ENCODE assay signal across 29 cellular contexts in genomic region chr9:115514454-115514853, GRCh38.
"Had no signal": no experiment of that assay in that cellular context is flagged by ENCODE, and none has a peak within 500 bp of the region (broad histone marks: within the 10 kb centered on the region; RNA-seq: fewer than 3 reads in every experiment).

No MANE protein-coding gene starts in this region.

- H3K9me3 Mint-ChIP-seq: dendritic cell treated with granulocyte-macrophage colony-stimulating factor and Interleukin-4, amounts not matched to agents 40 ng/mL and 50 ng/mL, for 4 days; memory B cell; mesothelial cell of epicardium; naive B cell; natural killer cell treated with Interleukin-12 subunit alpha and Interleukin-12 subunit beta and Interleukin-15 and Interleukin-18, amount 100 ng/mL, for 72 hours; stimulated activated naive CD8-positive, alpha-beta T cell treated with anti-CD3 and anti-CD28 coated beads, Interleukin-15, amount 100 ng/mL, for 72 hours had no signal

- H3K36me3 Mint-ChIP-seq: memory B cell; mesothelial cell of epicardium; naive B cell; natural killer cell treated with Interleukin-12 subunit alpha and Interleukin-12 subunit beta and Interleukin-15 and Interleukin-18, amount 100 ng/mL, for 72 hours had no signal

- H3K27ac ChIP-seq: colonic mucosa, esophagus squamous epithelium, prostate gland, right atrium auricular region, suprapubic skin, vagina had no signal

- H3K27ac Mint-ChIP-seq: dendritic cell treated with granulocyte-macrophage colony-stimulating factor and Interleukin-4, amounts not matched to agents 40 ng/mL and 50 ng/mL, for 4 days; memory B cell; mesothelial cell of epicardium; naive B cell; natural killer cell treated with Interleukin-12 subunit alpha and Interleukin-12 subunit beta and Interleukin-15 and Interleukin-18, amount 100 ng/mL, for 72 hours; stimulated activated naive CD8-positive, alpha-beta T cell treated with anti-CD3 and anti-CD28 coated beads, Interleukin-15, amount 100 ng/mL, for 72 hours had no signal

- H3K4me1 Mint-ChIP-seq: memory B cell; naive B cell; stimulated activated naive CD8-positive, alpha-beta T cell treated with anti-CD3 and anti-CD28 coated beads, Interleukin-15, amount 100 ng/mL, for 72 hours had no signal

- DNase-seq: colonic mucosa; effector memory CD4-positive, alpha-beta T cell; erythroblast; esophagus squamous epithelium; foreskin melanocyte; hypothalamus; kidney; mucosa of descending colon; naive B cell; nucleus accumbens; stimulated activated CD4-positive, alpha-beta T cell treated with anti-CD3 and anti-CD28 coated beads, Interleukin-12 subunit alpha, Interleukin-12 subunit beta, amount 100 ng/mL, for 4 hours; stimulated activated CD4-positive, alpha-beta T cell treated with anti-CD3 and anti-CD28 coated beads, Interleukin-1b, Interleukin-23, amount 100 ng/mL, for 48 hours; stimulated activated CD4-positive, alpha-beta T cell treated with anti-CD3 and anti-CD28 coated beads, Interleukin-4, amount 100 ng/mL, for 1 hour; stimulated activated CD8-positive, alpha-beta memory T cell treated with anti-CD3 and anti-CD28 coated beads, Interleukin-4, amount 100 ng/mL, for 48 hours; stimulated activated naive CD4-positive, alpha-beta T cell; stimulated activated naive CD8-positive, alpha-beta T cell treated with anti-CD3 and anti-CD28 coated beads, Interleukin-15, amount 100 ng/mL, for 72 hours; trophoblast cell had no signal

- H3K4me3 ChIP-seq: colonic mucosa, esophagus squamous epithelium, lung, mucosa of descending colon, prostate gland, right atrium auricular region, smooth muscle cell, suprapubic skin, vagina had no signal

- ATAC-seq: left lobe of liver; mucosa of descending colon; natural killer cell treated with Interleukin-12 subunit alpha and Interleukin-12 subunit beta and Interleukin-15 and Interleukin-18, amount 100 ng/mL, for 72 hours; sciatic nerve; stimulated activated naive CD8-positive, alpha-beta T cell treated with anti-CD3 and anti-CD28 coated beads, Interleukin-15, amount 100 ng/mL, for 72 hours had no signal

- H3K27me3 Mint-ChIP-seq: stimulated activated naive CD8-positive, alpha-beta T cell treated with anti-CD3 and anti-CD28 coated beads, Interleukin-15, amount 100 ng/mL, for 72 hours had no signal

- H3K9me3 ChIP-seq: colonic mucosa, esophagus squamous epithelium, mucosa of descending colon, prostate gland, right atrium auricular region, suprapubic skin, vagina had no signal

- FAIRE-seq: kidney had no signal

- H3K4me3 Mint-ChIP-seq: dendritic cell treated with granulocyte-macrophage colony-stimulating factor and Interleukin-4, amounts not matched to agents 40 ng/mL and 50 ng/mL, for 4 days; memory B cell; mesothelial cell of epicardium; naive B cell; natural killer cell treated with Interleukin-12 subunit alpha and Interleukin-12 subunit beta and Interleukin-15 and Interleukin-18, amount 100 ng/mL, for 72 hours; stimulated activated naive CD8-positive, alpha-beta T cell treated with anti-CD3 and anti-CD28 coated beads, Interleukin-15, amount 100 ng/mL, for 72 hours had no signal

- H3K4me1 ChIP-seq: colonic mucosa, esophagus squamous epithelium, prostate gland, right atrium auricular region, suprapubic skin, vagina had no signal

- H3K36me3 ChIP-seq: colonic mucosa, esophagus squamous epithelium, prostate gland, right atrium auricular region, suprapubic skin, vagina had no signal

- H3K27me3 ChIP-seq: colonic mucosa, esophagus squamous epithelium, right atrium auricular region, suprapubic skin, vagina had no signal
